8 cellular contexts compared by ENCODE assay signal in the genomic region with DNA sequence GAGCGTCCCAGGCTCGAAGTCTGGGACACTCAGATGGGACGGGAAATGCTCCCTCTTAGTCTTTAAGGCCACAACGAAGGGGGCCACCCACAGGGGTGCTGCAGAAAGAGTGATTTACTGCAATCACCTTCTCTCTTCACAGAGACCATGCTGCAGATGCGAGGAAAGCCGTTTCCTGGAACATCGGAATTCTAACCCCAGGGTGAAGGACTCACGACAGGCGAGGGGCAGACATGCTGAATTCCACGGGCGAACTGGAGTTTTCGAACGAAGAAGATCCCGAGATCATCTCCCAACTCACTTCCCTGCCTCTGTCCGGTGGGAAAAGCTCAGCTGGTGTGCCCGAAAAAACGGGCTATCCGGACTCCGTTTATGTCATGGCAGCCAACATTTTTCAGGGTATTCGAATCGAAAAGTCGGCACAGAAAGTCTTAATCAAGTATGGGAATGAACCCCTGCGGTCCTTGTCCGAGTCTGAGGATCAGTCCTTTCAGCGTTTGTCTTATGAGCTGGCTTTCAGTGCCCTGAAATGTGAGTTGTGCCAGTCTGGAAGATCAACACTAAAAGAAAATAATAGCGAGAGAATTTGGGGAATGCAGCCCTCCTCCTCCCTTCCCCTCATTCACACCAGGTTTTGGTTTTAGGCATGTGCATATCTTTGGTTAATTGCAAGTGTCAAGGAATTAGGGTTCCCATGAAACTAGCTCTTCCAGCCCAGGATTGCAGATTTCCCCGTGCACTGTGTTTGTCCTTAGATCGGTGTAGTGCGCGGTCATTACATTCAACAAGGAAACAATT. TPM values are rescaled to one million over a fixed set of nuclear protein-coding genes. Genes with fewer than 3 reads are reported as not detected.
DNase-seq lines count a peak whose midpoint lies in the region; ATAC-seq and TF ChIP-seq lines count a peak whose summit lies in the region.

No MANE protein-coding gene starts in this region.

- peak overlapping the region; percentile 83 to 92 for H3K4me3 Mint-ChIP-seq in CD14-positive monocyte
- peak overlapping the region; percentile 64 to 84 (median 75) for H3K4me3 Mint-ChIP-seq in naive thymus-derived CD4-positive, alpha-beta T cell

- 1% methylated on average over 29 to 30 of the region's 30 CpGs for WGBS in ectodermal cell, 2 experiments

- peaks cover 0 to 7% of the 10 kb centered on the region in 2 donors for H3K36me3 Mint-ChIP-seq in CD14-positive monocyte
- H3K36me3 Mint-ChIP-seq in naive thymus-derived CD4-positive, alpha-beta T cell: peaks cover 0 to 4% (median 4%) of the 10 kb centered on the region in 5 donors

- H3K27me3 Mint-ChIP-seq in CD14-positive monocyte (ENCODE audit: low read depth in 3 of 3): peaks cover 19 to 35% (median 31%) of the 10 kb centered on the region in 3 donors
- peaks cover 28 to 62% (median 39%) of the 10 kb centered on the region in 5 donors for H3K27me3 Mint-ChIP-seq in naive thymus-derived CD4-positive, alpha-beta T cell

- peaks cover 9% of the 10 kb centered on the region; the same call in 1 of the 2 replicates for H3K4me1 ChIP-seq in HUES48 (ENCODE audit: control insufficient read depth, insufficient read depth, low read length)
- H3K4me1 ChIP-seq in ectodermal cell (ENCODE audit: control insufficient read depth, insufficient read depth, low read length): no peaks in the 10 kb centered on the region
- H3K4me1 ChIP-seq in naive thymus-derived CD4-positive, alpha-beta T cell (ENCODE audit: control insufficient read depth in 2 of 2, insufficient read depth in 2 of 2, low read length in 2 of 2): peaks cover 0 to 4% of the 10 kb centered on the region in 2 donors

- H3K27ac ChIP-seq in HUES48 (ENCODE audit: low read depth, low read length) (peak overlapping the region; percentile 74), ectodermal cell (ENCODE audit: insufficient read depth, low read depth, low read length, poor library complexity, severe bottlenecking) (no peak overlapping the region)
- H3K27ac ChIP-seq in naive thymus-derived CD4-positive, alpha-beta T cell (ENCODE audit: low read depth, low read length): no peak overlapping the region

- ATAC-seq in naive thymus-derived CD4-positive, alpha-beta T cell: no peak
- no peak for ATAC-seq in HG02798 (IDR thresholded peaks at IDR 0.05; ENCODE audit: poor library complexity, unreplicated experiment)

- H3K4me3 ChIP-seq in HUES48 (ENCODE audit: low read depth, low read length): peak overlapping the region; percentile 91
- H3K4me3 ChIP-seq in ectodermal cell (ENCODE audit: insufficient read depth, low read depth, low read length): peak overlapping the region; percentile 72
- peak overlapping the region; percentile 47 for H3K4me3 ChIP-seq in naive thymus-derived CD4-positive, alpha-beta T cell (ENCODE audit: low read length)

- peak overlapping the region; percentile 77 for H3K9ac ChIP-seq in HUES48 (ENCODE audit: low read depth, low read length)

- DNase-seq in CD14-positive monocyte (ENCODE audit: low spot score): no peak
- DNase-seq in naive thymus-derived CD4-positive, alpha-beta T cell: peak in 1 of 9 donors; percentile 8
- DNase-seq in SIG-M5 (lab: John Stamatoyannopoulos, UW): no peak
- DNase-seq in NCI-H2196 (lab: John Stamatoyannopoulos, UW; ENCODE audit: unreplicated experiment): no peak
- DNase-seq in NK-92 treated with Interleukin-12 subunit alpha and Interleukin-12 subunit beta, amount 100 ng/mL, for 24 hours (lab: John Stamatoyannopoulos, UW): no peak

- POLR2A ChIA-PET in naive thymus-derived CD4-positive, alpha-beta T cell (lab: Charles Lee): no interaction called here

- intact Hi-C loops in CD14-positive monocyte (cut with micrococcal nuclease): loop anchor here in 1 of 2 donors (5.0 kb wide), 1 partner anchor 37 kb away; no protein-coding TSS in a partner anchor
- intact Hi-C loops in naive thymus-derived CD4-positive, alpha-beta T cell (cut with micrococcal nuclease): no loop called here

- H3K4me1 Mint-ChIP-seq in CD14-positive monocyte: peaks cover 11% of the 10 kb centered on the region
- H3K4me1 Mint-ChIP-seq in naive thymus-derived CD4-positive, alpha-beta T cell: peaks cover 0 to 11% (median 9%) of the 10 kb centered on the region in 7 donors

- no peak for TF ChIP-seq CTCF in CD14-positive monocyte (IDR thresholded peaks at IDR 0.05)

- H3K27ac Mint-ChIP-seq in CD14-positive monocyte: peak overlapping the region in 3 of 7 donors; percentile 26 to 49 (median 36)
- no peak overlapping the region for H3K27ac Mint-ChIP-seq in naive thymus-derived CD4-positive, alpha-beta T cell

- peaks cover 15% of the 10 kb centered on the region for H3K9me3 ChIP-seq in HUES48 (ENCODE audit: control insufficient read depth, insufficient read depth, low read length)
- H3K9me3 ChIP-seq in ectodermal cell (ENCODE audit: control insufficient read depth, low read length): no peaks in the 10 kb centered on the region
- no peaks in the 10 kb centered on the region for H3K9me3 ChIP-seq in naive thymus-derived CD4-positive, alpha-beta T cell (ENCODE audit: control insufficient read depth in 2 of 3, low read length in 3 of 3)

- H3K36me3 ChIP-seq in HUES48 (ENCODE audit: control insufficient read depth, insufficient read depth, low read length): peaks cover 22% of the 10 kb centered on the region
- H3K36me3 ChIP-seq in ectodermal cell (ENCODE audit: control insufficient read depth, insufficient read depth, low read length): peaks cover 4% of the 10 kb centered on the region
- H3K36me3 ChIP-seq in naive thymus-derived CD4-positive, alpha-beta T cell (ENCODE audit: control insufficient read depth in 2 of 3, insufficient read depth in 3 of 3, low read length in 3 of 3): no peaks in the 10 kb centered on the region

- peaks cover 0 to 24% (median 5%) of the 10 kb centered on the region in 7 donors for H3K9me3 Mint-ChIP-seq in CD14-positive monocyte
- H3K9me3 Mint-ChIP-seq in naive thymus-derived CD4-positive, alpha-beta T cell: peaks cover 0 to 19% (median 3%) of the 10 kb centered on the region in 11 donors

- CTCF ChIA-PET in naive thymus-derived CD4-positive, alpha-beta T cell (lab: Charles Lee): interaction anchor here (0.7 kb wide), 1 partner anchor 1191 kb away, joined by 4 read pairs; no protein-coding TSS in a partner anchor

- H3K27me3 ChIP-seq in HUES48 (ENCODE audit: control insufficient read depth, insufficient read depth, low read length): no peaks in the 10 kb centered on the region
- no peaks in the 10 kb centered on the region for H3K27me3 ChIP-seq in ectodermal cell (ENCODE audit: control insufficient read depth, insufficient read depth, low read length, poor library complexity, severe bottlenecking)
- peaks cover 0 to 9% of the 10 kb centered on the region in 2 donors for H3K27me3 ChIP-seq in naive thymus-derived CD4-positive, alpha-beta T cell (ENCODE audit: control insufficient read depth in 2 of 2, insufficient read depth in 2 of 2, low read length in 2 of 2)

RNA-seq across cellular contexts. Expression of gene NSUN7, which starts 0.9 kb away (rescaled TPM):
- under 1 TPM; 0.57 to 0.62 TPM for polyA plus RNA-seq in CD14-positive monocyte
- polyA plus RNA-seq in ectodermal cell (2013, experiment 1 of 4): 22.1 TPM
- 22.6 TPM for polyA plus RNA-seq in ectodermal cell (2013, experiment 2 of 4)
- polyA plus RNA-seq in ectodermal cell (2013, experiment 3 of 4): 24.2 TPM
- 24.2 TPM for polyA plus RNA-seq in ectodermal cell (2013, experiment 4 of 4)
- under 1 TPM in 2 of 5 experiments, not detected in 3; 0.15 to 0.50 TPM for total RNA-seq in naive thymus-derived CD4-positive, alpha-beta T cell
- polyA plus RNA-seq in naive thymus-derived CD4-positive, alpha-beta T cell: not detected
